ENCODE assay signal across 24 cellular contexts in genomic region chr3:128336337-128337156, GRCh38.
A peak's percentile ranks its signal among the peaks of the same experiment; 100 is the strongest.
DNase-seq lines count a peak whose midpoint lies in the region; ATAC-seq, FAIRE-seq and TF ChIP-seq lines count a peak whose summit lies in the region.
"Had no signal": no experiment of that assay in that cellular context is flagged by ENCODE, and none has a peak within 500 bp of the region (broad histone marks: within the 10 kb centered on the region; RNA-seq: fewer than 3 reads in every experiment).

No MANE protein-coding gene starts in this region.

- H2AFZ ChIP-seq in PC-9 (no peak overlapping the region), K562 (ENCODE audit: low read depth, low read length) (no peak overlapping the region), keratinocyte (ENCODE audit: control insufficient read depth, low read length) (peak overlapping the region; percentile 46)
- H2AFZ ChIP-seq: parathyroid adenoma had no signal

- in situ Hi-C loops in K562 (cut with MboI), result no loop called here

- H3K4me3 ChIP-seq in PC-9, result no peak overlapping the region
- no peak overlapping the region for H3K4me3 ChIP-seq in K562
- no peak overlapping the region for H3K4me3 ChIP-seq in keratinocyte (ENCODE audit: control insufficient read depth in 2 of 3, extremely low read depth in 1 of 3, insufficient read depth in 2 of 3, low read depth in 1 of 3, low read length in 3 of 3)
- H3K4me3 ChIP-seq in sigmoid colon, result no peak overlapping the region
- H3K4me3 ChIP-seq: gastroesophageal sphincter, left ventricle myocardium inferior, right lobe of liver, uterus had no signal

- H3K4me2 ChIP-seq in PC-9, result peak overlapping the region; percentile 57; the same call in 1 of the 2 replicates
- no peak overlapping the region for H3K4me2 ChIP-seq in K562 (ENCODE audit: insufficient read depth, low read length)
- peak overlapping the region; percentile 69 for H3K4me2 ChIP-seq in keratinocyte (ENCODE audit: control insufficient read depth, extremely low read depth, insufficient read depth, low read depth, low read length)

- POLR2A ChIA-PET in PC-9 (lab: Charles Lee; ENCODE audit: unreplicated experiment), result interaction anchor here (0.6 kb wide), 1 partner anchor 26 kb away, joined by 4 read pairs; no protein-coding TSS in a partner anchor
- POLR2A ChIA-PET in K562 (lab: Yijun Ruan, JAX), result no interaction called here

- no peaks in the 10 kb centered on the region for H3K79me2 ChIP-seq in PC-9 (ENCODE audit: low read depth)
- H3K79me2 ChIP-seq in K562 (ENCODE audit: control insufficient read depth, insufficient read depth, low read length), result no peaks in the 10 kb centered on the region
- no peaks in the 10 kb centered on the region for H3K79me2 ChIP-seq in keratinocyte (ENCODE audit: control insufficient read depth, insufficient read depth, low read length)
- H3K79me2 ChIP-seq: parathyroid adenoma had no signal

- FAIRE-seq in K562 (lab: Jason Lieb, UNC) (no peak), keratinocyte (lab: Jason Lieb, UNC) (no peak)

- no peaks in the 10 kb centered on the region for H3K27me3 ChIP-seq in PC-9 (ENCODE audit: insufficient read depth, low read depth)
- H3K27me3 ChIP-seq in K562 (ENCODE audit: control insufficient read depth in 2 of 2, insufficient read depth in 2 of 2, low read length in 2 of 2), result no peaks in the 10 kb centered on the region
- H3K27me3 ChIP-seq in keratinocyte (ENCODE audit: control insufficient read depth, extremely low read depth, insufficient read depth, low read length), result no peaks in the 10 kb centered on the region
- no peaks in the 10 kb centered on the region for H3K27me3 ChIP-seq in sigmoid colon
- H3K27me3 ChIP-seq: gastroesophageal sphincter, right lobe of liver, uterus had no signal

- H3K9me1 ChIP-seq in K562 (ENCODE audit: control insufficient read depth, insufficient read depth, low read length) (peaks cover 2% of the 10 kb centered on the region), keratinocyte (ENCODE audit: control insufficient read depth, extremely low read depth, insufficient read depth, low read length) (peaks cover 5% of the 10 kb centered on the region)

- no peak overlapping the region for H3K27ac ChIP-seq in PC-9
- no peak overlapping the region for H3K27ac ChIP-seq in K562 (ENCODE audit: extremely low read depth, low read depth, low read length)
- peak overlapping the region; percentile 54 for H3K27ac ChIP-seq in keratinocyte (ENCODE audit: control insufficient read depth, insufficient read depth, low read length)
- H3K27ac ChIP-seq in sigmoid colon, result no peak overlapping the region
- H3K27ac ChIP-seq: gastroesophageal sphincter, left ventricle myocardium inferior, parathyroid adenoma, right lobe of liver, uterus had no signal

- no peaks in the 10 kb centered on the region for H3K9me3 ChIP-seq in PC-9 (ENCODE audit: insufficient read depth, low read depth)
- no peaks in the 10 kb centered on the region for H3K9me3 ChIP-seq in K562 (replicated peaks; ENCODE audit: control insufficient read depth, insufficient read depth, low read depth, low read length)
- H3K9me3 ChIP-seq in keratinocyte (ENCODE audit: control insufficient read depth, low read depth, low read length), result no peaks in the 10 kb centered on the region
- no peaks in the 10 kb centered on the region for H3K9me3 ChIP-seq in sigmoid colon
- H3K9me3 ChIP-seq: gastroesophageal sphincter, left ventricle myocardium inferior, right lobe of liver, uterus had no signal

- TF ChIP-seq RAD21 in K562 (CRISPR knock-in tag; conservative IDR thresholded peaks at IDR 0.05 in 1 of 2, IDR thresholded peaks at IDR 0.05 in 1 of 2), result no peak

- H3K36me3 ChIP-seq in PC-9 (ENCODE audit: low read depth) (no peaks in the 10 kb centered on the region), K562 (ENCODE audit: control insufficient read depth, insufficient read depth, low read length) (peaks cover 6% of the 10 kb centered on the region; the same call in 2 of the 3 replicates), keratinocyte (ENCODE audit: control insufficient read depth in 2 of 2, extremely low read depth in 1 of 2, insufficient read depth in 2 of 2, low read length in 2 of 2) (no peaks in the 10 kb centered on the region), sigmoid colon (peaks cover 0 to 6% (median 1%) of the 10 kb centered on the region in 4 donors)
- H3K36me3 ChIP-seq: uterus had no signal

- dilution Hi-C loops in keratinocyte (cut with MboI; ENCODE audit: extremely low pct_ligation_motif_present, low sequenced_read_pairs), result no loop called here

- H3F3A ChIP-seq in PC-9 (ENCODE audit: insufficient read depth, low read depth), result no peaks in the 10 kb centered on the region; the same call in 1 of the 2 replicates

- intact Hi-C loops in PC-9 (cut with micrococcal nuclease; ENCODE audit: unreplicated experiment), result no loop called here
- intact Hi-C loops in K562 (cut with micrococcal nuclease), result no loop called here
- intact Hi-C loops in sigmoid colon (cut with DNase I), result no loop called here

- H4K20me1 ChIP-seq in PC-9 (ENCODE audit: insufficient read depth) (no peaks in the 10 kb centered on the region), K562 (replicated peaks; ENCODE audit: control insufficient read depth, insufficient read depth, low read length) (no peaks in the 10 kb centered on the region), keratinocyte (ENCODE audit: control insufficient read depth, extremely low read depth, insufficient read depth, low read length) (no peaks in the 10 kb centered on the region)

- TF ChIP-seq POLR2A in K562 (conservative IDR thresholded peaks at IDR 0.05) (no peak), sigmoid colon (IDR thresholded peaks at IDR 0.05) (no peak)

- no TSS peak for BruUV-seq in PC-9 (replicated peaks; lab: Mats Ljungman, UMichigan)
- BruUV-seq in K562 (replicated peaks; lab: Mats Ljungman, UMichigan), result no TSS peak

- WGBS in K562 (ENCODE audit: insufficient coverage, low coverage, missing lambda C conversion rate), result 82% methylated on average over 11 of the region's 14 CpGs
- 95 to 96% methylated on average over 14 of the region's 14 CpGs for WGBS in sigmoid colon, 2 donors

- TF ChIP-seq CTCF in PC-9 (conservative IDR thresholded peaks at IDR 0.05) (no peak), K562 (IDR thresholded peaks at IDR 0.05 in 2 of 3, conservative IDR thresholded peaks at IDR 0.05 in 1 of 3; ENCODE audit: insufficient read depth in 2 of 3, low read depth in 1 of 3, low read length in 3 of 3) (no peak), keratinocyte (optimal IDR thresholded peaks at IDR 0.05 in 1 of 3, IDR thresholded peaks at IDR 0.05 in 1 of 3, conservative IDR thresholded peaks at IDR 0.05 in 1 of 3; ENCODE audit: extremely low read depth in 1 of 3, insufficient read depth in 2 of 3, low read length in 3 of 3) (no peak), sigmoid colon (IDR thresholded peaks at IDR 0.05) (no peak)

- ATAC-seq in K562 (no peak), HG03135 (IDR thresholded peaks at IDR 0.05; ENCODE audit: unreplicated experiment) (no peak)
- ATAC-seq: gastroesophageal sphincter; natural killer cell treated with Interleukin-12 subunit alpha and Interleukin-12 subunit beta and Interleukin-15 and Interleukin-18, amount 100 ng/mL, for 72 hours; right lobe of liver; stimulated activated memory B cell treated with anti-CD40 and anti-IgM and Interleukin-4, amounts not matched to agents 10 μg/mL and 1 μg/mL and 100 μg/mL, for 72 hours had no signal

- no peaks in the 10 kb centered on the region for H3K9me2 ChIP-seq in PC-9 (ENCODE audit: insufficient read depth)

- CTCF ChIA-PET in PC-9 (lab: Charles Lee) (no interaction called here), K562 (lab: Yijun Ruan, JAX; ENCODE audit: low intra/inter-chr PET ratio) (no interaction called here)

- H3K4me1 ChIP-seq in PC-9 (replicated peaks; ENCODE audit: insufficient read depth) (peaks cover 24% of the 10 kb centered on the region), K562 (replicated peaks in 1 of 2; ENCODE audit: control insufficient read depth in 2 of 2, insufficient read depth in 2 of 2, low read length in 2 of 2) (peaks cover 14 to 19% of the 10 kb centered on the region in 2 experiments), keratinocyte (ENCODE audit: control insufficient read depth, extremely low read depth, insufficient read depth, low read length) (peaks cover 29% of the 10 kb centered on the region), sigmoid colon (no peaks in the 10 kb centered on the region)
- H3K4me1 ChIP-seq: gastroesophageal sphincter, right lobe of liver, uterus had no signal

- DNase-seq in PC-9 (peak in 1 of 2 experiments; percentile 8), K562 (ENCODE audit: extremely low read depth in 1 of 4, low spot score in 3 of 4) (no peak), keratinocyte (ENCODE audit: low read depth, low spot score) (no peak), sigmoid colon (peak; percentile 48), MV-4-11 (lab: John Stamatoyannopoulos, UW) (no peak), NCI-H2107 (lab: John Stamatoyannopoulos, UW) (no peak)
- DNase-seq: activated CD4-positive, alpha-beta T cell treated with anti-CD3 and anti-CD28 coated beads for 48 hours; activated gamma-delta T cell; activated T-cell treated with anti-CD3 and anti-CD28 coated beads, Interleukin-2, amount 50 U/mL, for 24 hours; hypothalamus; immature natural killer cell; Karpas-422; left ventricle myocardium inferior; NCI-H510A treated with DMSO at 0.1 percent for 48 hours; NK-92 treated with Interleukin-12 subunit alpha and Interleukin-12 subunit beta, amount 100 ng/mL, for 24 hours; right lobe of liver; SHP77 treated with DMSO at 0.1 percent for 48 hours; stimulated activated CD4-positive, alpha-beta T cell treated with anti-CD3 and anti-CD28 coated beads, Interleukin-4, amount 100 ng/mL, for 4 hours; uterus had no signal

- H3K9ac ChIP-seq in K562 (ENCODE audit: insufficient read depth in 1 of 2, low read depth in 2 of 2, low read length in 2 of 2) (no peak overlapping the region), keratinocyte (ENCODE audit: control insufficient read depth, extremely low read depth, insufficient read depth, low read length) (no peak overlapping the region)
- H3K9ac ChIP-seq: parathyroid adenoma had no signal

- no peak for TF ChIP-seq EP300 in K562 (IDR thresholded peaks at IDR 0.05; ENCODE audit: low read length)
- TF ChIP-seq EP300 in sigmoid colon (IDR thresholded peaks at IDR 0.05), result no peak

TF ChIP-seq in K562, 482 proteins besides CTCF, POLR2A, EP300 and RAD21 (continues in another document):
- no peak for TF ChIP-seq BMI1 (IDR thresholded peaks at IDR 0.05; ENCODE audit: low read length)
- peak; percentile 29; the same call in 1 of the 2 replicates for TF ChIP-seq SMARCA5 (IDR thresholded peaks at IDR 0.05)
- TF ChIP-seq MLX (CRISPR knock-in tag; conservative IDR thresholded peaks at IDR 0.05), result no peak
- TF ChIP-seq KAT8 (IDR thresholded peaks at IDR 0.05; ENCODE audit: low read depth), result no peak
- TF ChIP-seq RBM25 (IDR thresholded peaks at IDR 0.05; ENCODE audit: low read depth, low read length, severe bottlenecking), result peak; percentile 59
- TF ChIP-seq HNRNPL (IDR thresholded peaks at IDR 0.05; ENCODE audit: low read depth, low read length), result no peak
